1 cellular context compared by ENCODE assay signal in genomic region chr18:70377317-70377799, GRCh38.
TF ChIP-seq lines count a peak whose summit lies in the region.

No MANE protein-coding gene starts in this region.

TF ChIP-seq in HepG2, 621 proteins besides CTCF, POLR2A, EP300 and RAD21 (continued from another document and continues in another):
- TF ChIP-seq ZNF800 (CRISPR knock-in tag; IDR thresholded peaks at IDR 0.05) (no peak), TBX3 (IDR thresholded peaks at IDR 0.05; ENCODE audit: borderline replicate concordance) (no peak), ZNF737 (CRISPR knock-in tag; IDR thresholded peaks at IDR 0.05; ENCODE audit: borderline replicate concordance) (no peak), ZNF75D (CRISPR knock-in tag; IDR thresholded peaks at IDR 0.05; ENCODE audit: borderline replicate concordance) (no peak), NPAS2 (CRISPR knock-in tag; IDR thresholded peaks at IDR 0.05; ENCODE audit: borderline replicate concordance) (no peak), IKZF5 (CRISPR knock-in tag; IDR thresholded peaks at IDR 0.05) (peak; percentile 63), TFAP4 (IDR thresholded peaks at IDR 0.05; ENCODE audit: borderline replicate concordance, low read depth) (no peak), ZBTB38 (CRISPR knock-in tag; IDR thresholded peaks at IDR 0.05) (no peak; the same call in none of the 2 replicates), ZIK1 (CRISPR knock-in tag; IDR thresholded peaks at IDR 0.05; ENCODE audit: borderline replicate concordance, low read depth) (no peak), ZNF121 (CRISPR knock-in tag; IDR thresholded peaks at IDR 0.05) (no peak), ZNF138 (CRISPR knock-in tag; IDR thresholded peaks at IDR 0.05; ENCODE audit: low read depth) (no peak), SMAD9 (CRISPR knock-in tag; IDR thresholded peaks at IDR 0.05) (no peak), ZNF564 (CRISPR knock-in tag; IDR thresholded peaks at IDR 0.05) (no peak), ZNF335 (CRISPR knock-in tag; IDR thresholded peaks at IDR 0.05) (no peak), ZNF710 (CRISPR knock-in tag; IDR thresholded peaks at IDR 0.05; ENCODE audit: borderline replicate concordance) (no peak), HDAC6 (IDR thresholded peaks at IDR 0.05; ENCODE audit: low read depth, low read length) (no peak), ZNF780A (CRISPR knock-in tag; IDR thresholded peaks at IDR 0.05) (no peak), ARID5B (CRISPR knock-in tag; IDR thresholded peaks at IDR 0.05) (peak; percentile 70), MEIS1 (CRISPR knock-in tag; IDR thresholded peaks at IDR 0.05; ENCODE audit: borderline replicate concordance) (peak; percentile 95), BCL3 (CRISPR knock-in tag; IDR thresholded peaks at IDR 0.05) (no peak), ZNF839 (CRISPR knock-in tag; IDR thresholded peaks at IDR 0.05; ENCODE audit: borderline replicate concordance) (no peak), SYNCRIP (IDR thresholded peaks at IDR 0.05; ENCODE audit: insufficient read depth, low read depth, low read length) (no peak), BRD4 (CRISPR knock-in tag; IDR thresholded peaks at IDR 0.05) (peak; percentile 78; the same call in 1 of the 2 replicates), ZNF230 (CRISPR knock-in tag; IDR thresholded peaks at IDR 0.05) (0 out of 2 replicates have a peak, but pooled peaks have one; percentile 65), MXD3 (CRISPR knock-in tag; IDR thresholded peaks at IDR 0.05) (no peak), ZNF713 (CRISPR knock-in tag; IDR thresholded peaks at IDR 0.05) (0 out of 2 replicates have a peak, but pooled peaks have one; percentile 56)
- TF ChIP-seq, protein P1, sequence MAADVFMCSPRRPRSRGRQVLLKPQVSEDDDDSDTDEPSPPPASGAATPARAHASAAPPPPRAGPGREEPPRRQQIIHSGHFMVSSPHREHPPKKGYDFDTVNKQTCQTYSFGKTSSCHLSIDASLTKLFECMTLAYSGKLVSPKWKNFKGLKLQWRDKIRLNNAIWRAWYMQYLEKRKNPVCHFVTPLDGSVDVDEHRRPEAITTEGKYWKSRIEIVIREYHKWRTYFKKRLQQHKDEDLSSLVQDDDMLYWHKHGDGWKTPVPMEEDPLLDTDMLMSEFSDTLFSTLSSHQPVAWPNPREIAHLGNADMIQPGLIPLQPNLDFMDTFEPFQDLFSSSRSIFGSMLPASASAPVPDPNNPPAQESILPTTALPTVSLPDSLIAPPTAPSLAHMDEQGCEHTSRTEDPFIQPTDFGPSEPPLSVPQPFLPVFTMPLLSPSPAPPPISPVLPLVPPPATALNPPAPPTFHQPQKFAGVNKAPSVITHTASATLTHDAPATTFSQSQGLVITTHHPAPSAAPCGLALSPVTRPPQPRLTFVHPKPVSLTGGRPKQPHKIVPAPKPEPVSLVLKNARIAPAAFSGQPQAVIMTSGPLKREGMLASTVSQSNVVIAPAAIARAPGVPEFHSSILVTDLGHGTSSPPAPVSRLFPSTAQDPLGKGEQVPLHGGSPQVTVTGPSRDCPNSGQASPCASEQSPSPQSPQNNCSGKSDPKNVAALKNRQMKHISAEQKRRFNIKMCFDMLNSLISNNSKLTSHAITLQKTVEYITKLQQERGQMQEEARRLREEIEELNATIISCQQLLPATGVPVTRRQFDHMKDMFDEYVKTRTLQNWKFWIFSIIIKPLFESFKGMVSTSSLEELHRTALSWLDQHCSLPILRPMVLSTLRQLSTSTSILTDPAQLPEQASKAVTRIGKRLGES (CRISPR knock-in tag; IDR thresholded peaks at IDR 0.05; ENCODE audit: borderline replicate concordance) = no peak
- TF ChIP-seq, protein P2, sequence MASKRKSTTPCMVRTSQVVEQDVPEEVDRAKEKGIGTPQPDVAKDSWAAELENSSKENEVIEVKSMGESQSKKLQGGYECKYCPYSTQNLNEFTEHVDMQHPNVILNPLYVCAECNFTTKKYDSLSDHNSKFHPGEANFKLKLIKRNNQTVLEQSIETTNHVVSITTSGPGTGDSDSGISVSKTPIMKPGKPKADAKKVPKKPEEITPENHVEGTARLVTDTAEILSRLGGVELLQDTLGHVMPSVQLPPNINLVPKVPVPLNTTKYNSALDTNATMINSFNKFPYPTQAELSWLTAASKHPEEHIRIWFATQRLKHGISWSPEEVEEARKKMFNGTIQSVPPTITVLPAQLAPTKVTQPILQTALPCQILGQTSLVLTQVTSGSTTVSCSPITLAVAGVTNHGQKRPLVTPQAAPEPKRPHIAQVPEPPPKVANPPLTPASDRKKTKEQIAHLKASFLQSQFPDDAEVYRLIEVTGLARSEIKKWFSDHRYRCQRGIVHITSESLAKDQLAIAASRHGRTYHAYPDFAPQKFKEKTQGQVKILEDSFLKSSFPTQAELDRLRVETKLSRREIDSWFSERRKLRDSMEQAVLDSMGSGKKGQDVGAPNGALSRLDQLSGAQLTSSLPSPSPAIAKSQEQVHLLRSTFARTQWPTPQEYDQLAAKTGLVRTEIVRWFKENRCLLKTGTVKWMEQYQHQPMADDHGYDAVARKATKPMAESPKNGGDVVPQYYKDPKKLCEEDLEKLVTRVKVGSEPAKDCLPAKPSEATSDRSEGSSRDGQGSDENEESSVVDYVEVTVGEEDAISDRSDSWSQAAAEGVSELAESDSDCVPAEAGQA (IDR thresholded peaks at IDR 0.05; ENCODE audit: low read depth) = peak; percentile 50; the same call in 1 of the 2 replicates
- TF ChIP-seq, protein P2 (CRISPR knock-in tag; IDR thresholded peaks at IDR 0.05; ENCODE audit: borderline replicate concordance) = no peak
- TF ChIP-seq, protein P3, sequence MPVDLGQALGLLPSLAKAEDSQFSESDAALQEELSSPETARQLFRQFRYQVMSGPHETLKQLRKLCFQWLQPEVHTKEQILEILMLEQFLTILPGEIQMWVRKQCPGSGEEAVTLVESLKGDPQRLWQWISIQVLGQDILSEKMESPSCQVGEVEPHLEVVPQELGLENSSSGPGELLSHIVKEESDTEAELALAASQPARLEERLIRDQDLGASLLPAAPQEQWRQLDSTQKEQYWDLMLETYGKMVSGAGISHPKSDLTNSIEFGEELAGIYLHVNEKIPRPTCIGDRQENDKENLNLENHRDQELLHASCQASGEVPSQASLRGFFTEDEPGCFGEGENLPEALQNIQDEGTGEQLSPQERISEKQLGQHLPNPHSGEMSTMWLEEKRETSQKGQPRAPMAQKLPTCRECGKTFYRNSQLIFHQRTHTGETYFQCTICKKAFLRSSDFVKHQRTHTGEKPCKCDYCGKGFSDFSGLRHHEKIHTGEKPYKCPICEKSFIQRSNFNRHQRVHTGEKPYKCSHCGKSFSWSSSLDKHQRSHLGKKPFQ (CRISPR knock-in tag; IDR thresholded peaks at IDR 0.05; ENCODE audit: insufficient replicate concordance) = no peak
- TF ChIP-seq, protein P4, sequence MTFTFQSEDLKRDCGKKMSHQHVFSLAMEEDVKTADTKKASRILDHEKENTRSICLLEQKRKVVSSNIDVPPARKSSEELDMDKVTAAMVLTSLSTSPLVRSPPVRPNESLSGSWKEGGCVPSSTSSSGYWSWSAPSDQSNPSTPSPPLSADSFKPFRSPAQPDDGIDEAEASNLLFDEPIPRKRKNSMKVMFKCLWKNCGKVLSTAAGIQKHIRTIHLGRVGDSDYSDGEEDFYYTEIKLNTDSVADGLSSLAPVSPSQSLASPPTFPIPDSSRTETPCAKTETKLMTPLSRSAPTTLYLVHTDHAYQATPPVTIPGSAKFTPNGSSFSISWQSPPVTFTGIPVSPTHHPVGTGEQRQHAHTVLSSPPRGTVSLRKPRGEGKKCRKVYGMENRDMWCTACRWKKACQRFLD (CRISPR knock-in tag; IDR thresholded peaks at IDR 0.05; ENCODE audit: borderline replicate concordance) = no peak
